In the genomic region with DNA sequence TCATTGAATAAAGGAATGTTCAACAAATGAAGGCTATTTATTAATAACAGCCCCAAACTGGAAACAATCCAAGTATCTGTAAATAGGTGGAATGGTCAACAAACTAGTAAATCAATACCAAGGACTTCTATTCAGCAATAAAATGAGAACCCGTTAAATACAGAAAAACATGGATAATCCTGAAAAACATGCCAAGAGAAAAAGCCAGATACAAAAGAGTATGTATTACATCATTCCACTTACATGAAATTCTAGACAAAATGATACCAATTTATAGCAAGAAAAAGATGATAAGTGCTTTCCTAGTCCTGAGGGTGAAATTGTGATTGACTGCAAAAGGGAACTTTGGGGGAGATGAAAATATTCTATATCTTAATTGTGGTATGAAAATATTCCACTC, we compare ENCODE assay signal across 9 cellular contexts. TPM values are rescaled to one million over a fixed set of nuclear protein-coding genes. Genes with fewer than 3 reads are reported as not detected.
DNase-seq lines count a peak whose midpoint lies in the region; ATAC-seq and TF ChIP-seq lines count a peak whose summit lies in the region.
"Had no signal": no experiment of that assay in that cellular context is flagged by ENCODE, and none has a peak within 500 bp of the region (broad histone marks: within the 10 kb centered on the region; RNA-seq: fewer than 3 reads in every experiment).

No MANE protein-coding gene starts in this region.

- H3K27ac Mint-ChIP-seq in activated CD4-positive, alpha-beta T cell treated with anti-CD3 and anti-CD28 coated beads, Interleukin-2, amount 10 ng/mL, durations not matched to agents 24 days and 14 days: no peak overlapping the region
- H3K27ac Mint-ChIP-seq in WTC11: peak overlapping the region; percentile 43; the same call in 1 of the 2 replicates
- H3K27ac Mint-ChIP-seq in stimulated activated naive CD8-positive, alpha-beta T cell treated with anti-CD3 and anti-CD28 coated beads, Interleukin-15, amount 100 ng/mL, for 72 hours: no peak overlapping the region

- H3K36me3 Mint-ChIP-seq in activated CD4-positive, alpha-beta T cell treated with anti-CD3 and anti-CD28 coated beads, Interleukin-2, amount 10 ng/mL, durations not matched to agents 24 days and 14 days (ENCODE audit: low read depth): peaks cover 24% of the 10 kb centered on the region
- H3K36me3 Mint-ChIP-seq in WTC11: 0 out of 2 replicates have a peak, but pooled peaks cover 4% of the 10 kb centered on the region

- ATAC-seq in WTC11 (no peak), foreskin keratinocyte (no peak), GM21381 (IDR thresholded peaks at IDR 0.05; ENCODE audit: unreplicated experiment) (no peak)
- ATAC-seq in stimulated activated naive CD8-positive, alpha-beta T cell treated with anti-CD3 and anti-CD28 coated beads, Interleukin-15, amount 100 ng/mL, for 72 hours: no peak

- intact Hi-C loops in activated CD4-positive, alpha-beta T cell treated with anti-CD3 and anti-CD28 coated beads, Interleukin-2, amount 10 ng/mL, durations not matched to agents 24 days and 14 days (cut with micrococcal nuclease): no loop called here

- no peaks in the 10 kb centered on the region for H3K27me3 ChIP-seq in foreskin keratinocyte

- DNase-seq in activated CD4-positive, alpha-beta T cell treated with anti-CD3 and anti-CD28 coated beads, Interleukin-2, amount 10 ng/mL, durations not matched to agents 24 days and 14 days: no peak
- no peak for DNase-seq in activated CD4-positive, alpha-beta T cell treated with anti-CD3 and anti-CD28 coated beads for 4 hours
- no peak for DNase-seq in WTC11 (ENCODE audit: low spot score)
- no peak for DNase-seq in foreskin keratinocyte
- no peak for DNase-seq in stimulated activated naive CD8-positive, alpha-beta T cell treated with anti-CD3 and anti-CD28 coated beads, Interleukin-15, amount 100 ng/mL, for 72 hours
- no peak for DNase-seq in dermis blood vessel endothelial cell
- DNase-seq in hypothalamus (lab: John Stamatoyannopoulos, UW): no peak
- DNase-seq: erythroblast had no signal

- no peaks in the 10 kb centered on the region for H3K9me3 Mint-ChIP-seq in activated CD4-positive, alpha-beta T cell treated with anti-CD3 and anti-CD28 coated beads, Interleukin-2, amount 10 ng/mL, durations not matched to agents 24 days and 14 days
- H3K9me3 Mint-ChIP-seq in WTC11: no peaks in the 10 kb centered on the region
- H3K9me3 Mint-ChIP-seq in stimulated activated naive CD8-positive, alpha-beta T cell treated with anti-CD3 and anti-CD28 coated beads, Interleukin-15, amount 100 ng/mL, for 72 hours: no peaks in the 10 kb centered on the region

- peaks cover 23% of the 10 kb centered on the region for H3K4me1 ChIP-seq in foreskin keratinocyte

- H3K27ac ChIP-seq in foreskin keratinocyte: peak overlapping the region; percentile 29

- POLR2A ChIA-PET in WTC11 (lab: Charles Lee): no interaction called here

- TF ChIP-seq CTCF in WTC11 (IDR thresholded peaks at IDR 0.05) (no peak), foreskin keratinocyte (conservative IDR thresholded peaks at IDR 0.05) (no peak)

- H3K27me3 Mint-ChIP-seq in activated CD4-positive, alpha-beta T cell treated with anti-CD3 and anti-CD28 coated beads, Interleukin-2, amount 10 ng/mL, durations not matched to agents 24 days and 14 days: no peaks in the 10 kb centered on the region
- H3K27me3 Mint-ChIP-seq in WTC11 (ENCODE audit: low read depth): no peaks in the 10 kb centered on the region
- H3K27me3 Mint-ChIP-seq in stimulated activated naive CD8-positive, alpha-beta T cell treated with anti-CD3 and anti-CD28 coated beads, Interleukin-15, amount 100 ng/mL, for 72 hours: no peaks in the 10 kb centered on the region

- peaks cover 40% of the 10 kb centered on the region for H3K4me1 Mint-ChIP-seq in activated CD4-positive, alpha-beta T cell treated with anti-CD3 and anti-CD28 coated beads, Interleukin-2, amount 10 ng/mL, durations not matched to agents 24 days and 14 days
- H3K4me1 Mint-ChIP-seq in WTC11: peaks cover 47% of the 10 kb centered on the region
- H3K4me1 Mint-ChIP-seq in stimulated activated naive CD8-positive, alpha-beta T cell treated with anti-CD3 and anti-CD28 coated beads, Interleukin-15, amount 100 ng/mL, for 72 hours: peaks cover 59% of the 10 kb centered on the region

- peak overlapping the region; percentile 48 for H3K4me3 Mint-ChIP-seq in activated CD4-positive, alpha-beta T cell treated with anti-CD3 and anti-CD28 coated beads, Interleukin-2, amount 10 ng/mL, durations not matched to agents 24 days and 14 days
- no peak overlapping the region for H3K4me3 Mint-ChIP-seq in WTC11
- H3K4me3 Mint-ChIP-seq in stimulated activated naive CD8-positive, alpha-beta T cell treated with anti-CD3 and anti-CD28 coated beads, Interleukin-15, amount 100 ng/mL, for 72 hours: peak overlapping the region; percentile 98 to 99

- CTCF ChIA-PET in WTC11 (lab: Charles Lee): no interaction called here

TF ChIP-seq in WTC11, 78 proteins besides CTCF, POLR2A, EP300 and RAD21 (continues in another document):
- TF ChIP-seq SMAD3 (CRISPR knock-in tag; IDR thresholded peaks at IDR 0.05; ENCODE audit: borderline replicate concordance) (no peak), GTF2I (CRISPR knock-in tag; conservative IDR thresholded peaks at IDR 0.05) (no peak), ZNF396 (CRISPR knock-in tag; IDR thresholded peaks at IDR 0.05; ENCODE audit: borderline replicate concordance) (no peak), ZNF121 (CRISPR knock-in tag; IDR thresholded peaks at IDR 0.05) (no peak), RELA (CRISPR knock-in tag; IDR thresholded peaks at IDR 0.05; ENCODE audit: borderline replicate concordance) (no peak), GABPB1 (CRISPR knock-in tag; IDR thresholded peaks at IDR 0.05) (no peak), ZNF138 (CRISPR knock-in tag; conservative IDR thresholded peaks at IDR 0.05) (no peak), ESRRA (CRISPR knock-in tag; IDR thresholded peaks at IDR 0.05; ENCODE audit: borderline replicate concordance) (no peak), HMGA2 (CRISPR knock-in tag; IDR thresholded peaks at IDR 0.05) (no peak), ATF3 (CRISPR knock-in tag; conservative IDR thresholded peaks at IDR 0.05) (no peak), ATF1 (CRISPR knock-in tag; IDR thresholded peaks at IDR 0.05) (no peak), SOX15 (CRISPR knock-in tag; IDR thresholded peaks at IDR 0.05) (no peak)
- TF ChIP-seq, protein P1, sequence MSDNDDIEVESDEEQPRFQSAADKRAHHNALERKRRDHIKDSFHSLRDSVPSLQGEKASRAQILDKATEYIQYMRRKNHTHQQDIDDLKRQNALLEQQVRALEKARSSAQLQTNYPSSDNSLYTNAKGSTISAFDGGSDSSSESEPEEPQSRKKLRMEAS (CRISPR knock-in tag; IDR thresholded peaks at IDR 0.05): no peak
- TF ChIP-seq, protein P2, sequence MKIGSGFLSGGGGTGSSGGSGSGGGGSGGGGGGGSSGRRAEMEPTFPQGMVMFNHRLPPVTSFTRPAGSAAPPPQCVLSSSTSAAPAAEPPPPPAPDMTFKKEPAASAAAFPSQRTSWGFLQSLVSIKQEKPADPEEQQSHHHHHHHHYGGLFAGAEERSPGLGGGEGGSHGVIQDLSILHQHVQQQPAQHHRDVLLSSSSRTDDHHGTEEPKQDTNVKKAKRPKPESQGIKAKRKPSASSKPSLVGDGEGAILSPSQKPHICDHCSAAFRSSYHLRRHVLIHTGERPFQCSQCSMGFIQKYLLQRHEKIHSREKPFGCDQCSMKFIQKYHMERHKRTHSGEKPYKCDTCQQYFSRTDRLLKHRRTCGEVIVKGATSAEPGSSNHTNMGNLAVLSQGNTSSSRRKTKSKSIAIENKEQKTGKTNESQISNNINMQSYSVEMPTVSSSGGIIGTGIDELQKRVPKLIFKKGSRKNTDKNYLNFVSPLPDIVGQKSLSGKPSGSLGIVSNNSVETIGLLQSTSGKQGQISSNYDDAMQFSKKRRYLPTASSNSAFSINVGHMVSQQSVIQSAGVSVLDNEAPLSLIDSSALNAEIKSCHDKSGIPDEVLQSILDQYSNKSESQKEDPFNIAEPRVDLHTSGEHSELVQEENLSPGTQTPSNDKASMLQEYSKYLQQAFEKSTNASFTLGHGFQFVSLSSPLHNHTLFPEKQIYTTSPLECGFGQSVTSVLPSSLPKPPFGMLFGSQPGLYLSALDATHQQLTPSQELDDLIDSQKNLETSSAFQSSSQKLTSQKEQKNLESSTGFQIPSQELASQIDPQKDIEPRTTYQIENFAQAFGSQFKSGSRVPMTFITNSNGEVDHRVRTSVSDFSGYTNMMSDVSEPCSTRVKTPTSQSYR (CRISPR knock-in tag; IDR thresholded peaks at IDR 0.05): no peak
- TF ChIP-seq, protein P3, sequence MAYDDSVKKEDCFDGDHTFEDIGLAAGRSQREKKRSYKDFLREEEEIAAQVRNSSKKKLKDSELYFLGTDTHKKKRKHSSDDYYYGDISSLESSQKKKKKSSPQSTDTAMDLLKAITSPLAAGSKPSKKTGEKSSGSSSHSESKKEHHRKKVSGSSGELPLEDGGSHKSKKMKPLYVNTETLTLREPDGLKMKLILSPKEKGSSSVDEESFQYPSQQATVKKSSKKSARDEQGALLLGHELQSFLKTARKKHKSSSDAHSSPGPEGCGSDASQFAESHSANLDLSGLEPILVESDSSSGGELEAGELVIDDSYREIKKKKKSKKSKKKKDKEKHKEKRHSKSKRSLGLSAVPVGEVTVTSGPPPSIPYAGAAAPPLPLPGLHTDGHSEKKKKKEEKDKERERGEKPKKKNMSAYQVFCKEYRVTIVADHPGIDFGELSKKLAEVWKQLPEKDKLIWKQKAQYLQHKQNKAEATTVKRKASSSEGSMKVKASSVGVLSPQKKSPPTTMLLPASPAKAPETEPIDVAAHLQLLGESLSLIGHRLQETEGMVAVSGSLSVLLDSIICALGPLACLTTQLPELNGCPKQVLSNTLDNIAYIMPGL (CRISPR knock-in tag; IDR thresholded peaks at IDR 0.05): no peak
- TF ChIP-seq, protein P4, sequence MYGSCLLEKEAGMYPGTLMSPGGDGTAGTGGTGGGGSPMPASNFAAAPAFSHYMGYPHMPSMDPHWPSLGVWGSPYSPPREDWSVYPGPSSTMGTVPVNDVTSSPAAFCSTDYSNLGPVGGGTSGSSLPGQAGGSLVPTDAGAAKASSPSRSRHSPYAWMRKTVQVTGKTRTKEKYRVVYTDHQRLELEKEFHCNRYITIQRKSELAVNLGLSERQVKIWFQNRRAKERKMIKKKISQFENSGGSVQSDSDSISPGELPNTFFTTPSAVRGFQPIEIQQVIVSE (CRISPR knock-in tag; IDR thresholded peaks at IDR 0.05; ENCODE audit: borderline replicate concordance): no peak

RNA-seq across cellular contexts. Expression of gene PJA2, which starts 3.1 kb away (rescaled TPM):
- total RNA-seq in activated CD4-positive, alpha-beta T cell treated with anti-CD3 and anti-CD28 coated beads, Interleukin-2, amount 10 ng/mL, durations not matched to agents 24 days and 14 days: 39.4 and 40.6 TPM in 2 replicates
- 46.8 to 51.5 TPM (median 48.7 TPM) in 3 replicates for total RNA-seq in WTC11 (2021)
- total RNA-seq in foreskin keratinocyte: 39.0 and 41.1 TPM in 2 replicates
- polyA plus RNA-seq in foreskin keratinocyte: 8.8 and 10.2 TPM in 2 replicates
- total RNA-seq in dermis blood vessel endothelial cell: 79.0 and 95.2 TPM in 2 replicates
